15 cellular contexts compared by ENCODE assay signal in genomic region chr3:161489390-161489789, GRCh38. TPM values are rescaled to one million over a fixed set of nuclear protein-coding genes. Genes with fewer than 3 reads are reported as not detected.
A peak's percentile ranks its signal among the peaks of the same experiment; 100 is the strongest.
DNase-seq lines count a peak whose midpoint lies in the region; ATAC-seq and TF ChIP-seq lines count a peak whose summit lies in the region.
"Had no signal": no experiment of that assay in that cellular context is flagged by ENCODE, and none has a peak within 500 bp of the region (broad histone marks: within the 10 kb centered on the region; RNA-seq: fewer than 3 reads in every experiment).

No MANE protein-coding gene starts in this region.

- H3K9me3 ChIP-seq in esophagus squamous epithelium = no peaks in the 10 kb centered on the region
- no peaks in the 10 kb centered on the region for H3K9me3 ChIP-seq in uterus
- H3K9me3 ChIP-seq: suprapubic skin had no signal

- no peak overlapping the region for H3K27ac Mint-ChIP-seq in HFFc6
- H3K27ac Mint-ChIP-seq: activated naive CD8-positive, alpha-beta T cell treated with anti-CD3 and anti-CD28 coated beads, Interleukin-2, amount 10 ng/mL, durations not matched to agents 7 days and 5 days; naive B cell had no signal

- H3K36me3 Mint-ChIP-seq in HFFc6 (ENCODE audit: low read depth) = no peaks in the 10 kb centered on the region
- H3K36me3 Mint-ChIP-seq: activated naive CD8-positive, alpha-beta T cell treated with anti-CD3 and anti-CD28 coated beads, Interleukin-2, amount 10 ng/mL, durations not matched to agents 7 days and 5 days; naive B cell had no signal

- no peaks in the 10 kb centered on the region for H3K4me1 ChIP-seq in esophagus squamous epithelium
- H3K4me1 ChIP-seq in uterus = no peaks in the 10 kb centered on the region
- H3K4me1 ChIP-seq: suprapubic skin had no signal

- no peaks in the 10 kb centered on the region for H3K36me3 ChIP-seq in esophagus squamous epithelium
- H3K36me3 ChIP-seq in uterus = no peaks in the 10 kb centered on the region
- H3K36me3 ChIP-seq: suprapubic skin had no signal

- H3K27ac ChIP-seq in esophagus squamous epithelium (no peak overlapping the region), uterus (no peak overlapping the region)
- H3K27ac ChIP-seq: C4-2B, suprapubic skin had no signal

- H3K27me3 ChIP-seq in esophagus squamous epithelium (no peaks in the 10 kb centered on the region), uterus (no peaks in the 10 kb centered on the region)
- H3K27me3 ChIP-seq: suprapubic skin had no signal

- ATAC-seq in GM18511 (IDR thresholded peaks at IDR 0.05; ENCODE audit: unreplicated experiment) (peak; percentile 95), GM21529 (IDR thresholded peaks at IDR 0.05; ENCODE audit: unreplicated experiment) (peak; percentile 94), HG03139 (IDR thresholded peaks at IDR 0.05; ENCODE audit: unreplicated experiment) (peak; percentile 83)
- ATAC-seq: PC-3 had no signal

- TF ChIP-seq CTCF in HFFc6 (IDR thresholded peaks at IDR 0.05) (no peak), esophagus squamous epithelium (IDR thresholded peaks at IDR 0.05) (no peak), uterus (IDR thresholded peaks at IDR 0.05) (no peak)

- peaks cover 30% of the 10 kb centered on the region for H3K9me3 Mint-ChIP-seq in HFFc6
- H3K9me3 Mint-ChIP-seq: activated naive CD8-positive, alpha-beta T cell treated with anti-CD3 and anti-CD28 coated beads, Interleukin-2, amount 10 ng/mL, durations not matched to agents 7 days and 5 days had no signal

- intact Hi-C loops in esophagus squamous epithelium (cut with DNase I) = no loop called here
- intact Hi-C loops in uterus (cut with DNase I; ENCODE audit: low total_unique reads) = no loop called here

- H3K27me3 Mint-ChIP-seq in HFFc6 (ENCODE audit: insufficient read depth) = no peaks in the 10 kb centered on the region

- TF ChIP-seq POLR2A in esophagus squamous epithelium (IDR thresholded peaks at IDR 0.05) (no peak), uterus (IDR thresholded peaks at IDR 0.05) (no peak)

- H3K4me1 Mint-ChIP-seq in HFFc6 (ENCODE audit: low read depth) = no peaks in the 10 kb centered on the region
- H3K4me1 Mint-ChIP-seq: activated naive CD8-positive, alpha-beta T cell treated with anti-CD3 and anti-CD28 coated beads, Interleukin-2, amount 10 ng/mL, durations not matched to agents 7 days and 5 days; naive B cell had no signal

- DNase-seq in OCI-M1 (lab: John Stamatoyannopoulos, UW) = peak; percentile 62
- no peak for DNase-seq in HFFc6
- DNase-seq in esophagus squamous epithelium (lab: John Stamatoyannopoulos, UW) = no peak
- no peak for DNase-seq in NCI-H187 (lab: John Stamatoyannopoulos, UW)
- DNase-seq in uterus = no peak
- DNase-seq: activated CD4-positive, alpha-beta T cell treated with anti-CD3 and anti-CD28 coated beads for 48 hours; activated naive CD8-positive, alpha-beta T cell treated with anti-CD3 and anti-CD28 coated beads, Interleukin-2, amount 10 ng/mL, durations not matched to agents 7 days and 5 days; naive B cell; PC-3; stimulated activated CD4-positive, alpha-beta T cell treated with anti-CD3 and anti-CD28 coated beads, Interleukin-15, amount 100 ng/mL, for 24 hours had no signal

- no peak overlapping the region for H3K4me3 ChIP-seq in esophagus squamous epithelium
- H3K4me3 ChIP-seq in uterus = no peak overlapping the region
- H3K4me3 ChIP-seq: suprapubic skin had no signal

- no peak overlapping the region for H3K4me3 Mint-ChIP-seq in HFFc6
- H3K4me3 Mint-ChIP-seq: activated naive CD8-positive, alpha-beta T cell treated with anti-CD3 and anti-CD28 coated beads, Interleukin-2, amount 10 ng/mL, durations not matched to agents 7 days and 5 days had no signal

RNA-seq across cellular contexts. Expression of gene OTOL1, which starts 7.2 kb away (rescaled TPM):
- not detected for total RNA-seq in HFFc6 (2021; fragmentation: NEBNext Ultra II Directional; extraction: Animal tissue kit (Norgen Biotek cat#: 25700))
- total RNA-seq in esophagus squamous epithelium (not detected), uterus (not detected)
- total RNA-seq: activated naive CD8-positive, alpha-beta T cell treated with anti-CD3 and anti-CD28 coated beads, Interleukin-2, amount 10 ng/mL, durations not matched to agents 7 days and 5 days; PC-3; suprapubic skin had no signal
